24 cellular contexts compared by ENCODE assay signal in genomic region chr22:17612057-17612456, GRCh38. TPM values are rescaled to one million over a fixed set of nuclear protein-coding genes. Genes with fewer than 3 reads are reported as not detected.
DNase-seq lines count a peak whose midpoint lies in the region; ATAC-seq, FAIRE-seq and TF ChIP-seq lines count a peak whose summit lies in the region.
"Had no signal": no experiment of that assay in that cellular context is flagged by ENCODE, and none has a peak within 500 bp of the region (broad histone marks: within the 10 kb centered on the region; RNA-seq: fewer than 3 reads in every experiment).

No MANE protein-coding gene starts in this region.

- TF ChIP-seq POLR2A in GM12892 (IDR thresholded peaks at IDR 0.05; ENCODE audit: low read depth, low read length) (no peak), thyroid gland (IDR thresholded peaks at IDR 0.05) (no peak)

- peaks cover 2% of the 10 kb centered on the region for H3K36me3 Mint-ChIP-seq in activated naive CD4-positive, alpha-beta T cell treated with anti-CD3 and anti-CD28 coated beads, Interleukin-2, amount 50 U/mL, for 24 hours
- H3K36me3 Mint-ChIP-seq in activated naive CD4-positive, alpha-beta T cell treated with anti-CD3 and anti-CD28 coated beads, Interleukin-2, amount 50 U/mL, for 72 hours = no peaks in the 10 kb centered on the region
- H3K36me3 Mint-ChIP-seq: IgD-negative memory B cell had no signal

- H3K9me3 Mint-ChIP-seq in activated naive CD4-positive, alpha-beta T cell treated with anti-CD3 and anti-CD28 coated beads, Interleukin-2, amount 50 U/mL, for 24 hours = no peaks in the 10 kb centered on the region
- no peaks in the 10 kb centered on the region for H3K9me3 Mint-ChIP-seq in activated naive CD4-positive, alpha-beta T cell treated with anti-CD3 and anti-CD28 coated beads, Interleukin-2, amount 50 U/mL, for 72 hours
- H3K9me3 Mint-ChIP-seq: CD4-positive, CD25-positive, alpha-beta regulatory T cell; IgD-negative memory B cell had no signal

- 32 to 95% methylated on average over 3 of the region's 3 CpGs for WGBS in thyroid gland, 2 donors

- no peak for FAIRE-seq in GM12892 (lab: Jason Lieb, UNC)
- FAIRE-seq: H1, RCC 7860 had no signal

- no peaks in the 10 kb centered on the region for H3K27me3 ChIP-seq in adipocyte (replicated peaks; ENCODE audit: control insufficient read depth, insufficient read depth, low read length)
- H3K27me3 ChIP-seq in thyroid gland = no peaks in the 10 kb centered on the region
- H3K27me3 ChIP-seq: BLaER1, SJCRH30 had no signal

- DNase-seq in activated naive CD4-positive, alpha-beta T cell treated with anti-CD3 and anti-CD28 coated beads, Interleukin-2, amount 50 U/mL, for 72 hours (ENCODE audit: low spot score in 2 of 2) = no peak
- DNase-seq in adipocyte (ENCODE audit: low read depth) (peak; percentile 53), fibroblast of peridontal ligament (ENCODE audit: extremely low read depth) (peak; percentile 85), GM12892 (ENCODE audit: insufficient read length) (no peak), thyroid gland (no peak)
- DNase-seq: CD4-positive, CD25-positive, alpha-beta regulatory T cell; DMS153; HCEC 1CT; MM.1S; NCI-H2029; NCI-H446; NCI-H524 treated with DMSO at 0.1 percent for 48 hours; NCI-H774; SJCRH30 had no signal

- H3K9ac ChIP-seq in adipocyte (ENCODE audit: low read length) = no peak overlapping the region
- H3K9ac ChIP-seq: BLaER1, KMS-11 had no signal

- no peak overlapping the region for H3K27ac ChIP-seq in thyroid gland
- H3K27ac ChIP-seq: 22Rv1, BLaER1, KMS-11, SJCRH30 had no signal

- no peak overlapping the region for H3K4me3 ChIP-seq in adipocyte (ENCODE audit: low read length)
- no peak overlapping the region for H3K4me3 ChIP-seq in thyroid gland (replicated peaks in 1 of 3)
- H3K4me3 ChIP-seq: BLaER1, SJCRH30 had no signal

- H3K9me3 ChIP-seq in adipocyte (ENCODE audit: control insufficient read depth, low read length) (no peaks in the 10 kb centered on the region), thyroid gland (no peaks in the 10 kb centered on the region)
- H3K9me3 ChIP-seq: BLaER1, SJCRH30 had no signal

- H3K27ac Mint-ChIP-seq in activated naive CD4-positive, alpha-beta T cell treated with anti-CD3 and anti-CD28 coated beads, Interleukin-2, amount 50 U/mL, for 24 hours = peak overlapping the region; percentile 27
- H3K27ac Mint-ChIP-seq in activated naive CD4-positive, alpha-beta T cell treated with anti-CD3 and anti-CD28 coated beads, Interleukin-2, amount 50 U/mL, for 72 hours = peak overlapping the region in 1 of 2 donors; percentile 79
- H3K27ac Mint-ChIP-seq: CD4-positive, CD25-positive, alpha-beta regulatory T cell; IgD-negative memory B cell had no signal

- ATAC-seq in activated naive CD4-positive, alpha-beta T cell treated with anti-CD3 and anti-CD28 coated beads, Interleukin-2, amount 50 U/mL, for 72 hours = no peak
- ATAC-seq in HG02840 (IDR thresholded peaks at IDR 0.05; ENCODE audit: low FRiP score, unreplicated experiment) (no peak), HG03457 (IDR thresholded peaks at IDR 0.05; ENCODE audit: unreplicated experiment) (no peak)
- ATAC-seq: SK-N-SH treated with all-trans-retinoic acid at 6 μM for 48 hours had no signal

- H3K4me1 Mint-ChIP-seq in activated naive CD4-positive, alpha-beta T cell treated with anti-CD3 and anti-CD28 coated beads, Interleukin-2, amount 50 U/mL, for 24 hours = peaks cover 21% of the 10 kb centered on the region

- H3K36me3 ChIP-seq in adipocyte (ENCODE audit: control insufficient read depth, insufficient read depth, low read length, severe bottlenecking) (peaks cover 59% of the 10 kb centered on the region), thyroid gland (peaks cover 12 to 37% of the 10 kb centered on the region in 2 donors)

- no peaks in the 10 kb centered on the region for H3K27me3 Mint-ChIP-seq in activated naive CD4-positive, alpha-beta T cell treated with anti-CD3 and anti-CD28 coated beads, Interleukin-2, amount 50 U/mL, for 24 hours
- H3K27me3 Mint-ChIP-seq: CD4-positive, CD25-positive, alpha-beta regulatory T cell; IgD-negative memory B cell had no signal

- H3K4me3 Mint-ChIP-seq in activated naive CD4-positive, alpha-beta T cell treated with anti-CD3 and anti-CD28 coated beads, Interleukin-2, amount 50 U/mL, for 24 hours = no peak overlapping the region
- H3K4me3 Mint-ChIP-seq: CD4-positive, CD25-positive, alpha-beta regulatory T cell; IgD-negative memory B cell had no signal

- intact Hi-C loops in thyroid gland (cut with DNase I) = no loop called here

- no peak for TF ChIP-seq CTCF in thyroid gland (IDR thresholded peaks at IDR 0.05)

- peaks cover 4% of the 10 kb centered on the region for H3K4me1 ChIP-seq in adipocyte (ENCODE audit: control insufficient read depth, insufficient read depth, low read length)
- H3K4me1 ChIP-seq in thyroid gland = no peaks in the 10 kb centered on the region
- H3K4me1 ChIP-seq: BLaER1, SJCRH30 had no signal

RNA-seq across cellular contexts. Expression of gene ATP6V1E1, which starts 16.5 kb away (rescaled TPM):
- 100 to 1,000 TPM in 1 of 2 donors, 10 to 100 TPM in 1; 77.5 to 129 TPM for total RNA-seq in activated naive CD4-positive, alpha-beta T cell treated with anti-CD3 and anti-CD28 coated beads, Interleukin-2, amount 50 U/mL, for 72 hours
- 96.7 TPM for polyA plus RNA-seq in GM12892 (2012; ENCODE audit: missing spikeins)
- total RNA-seq in thyroid gland = 100 to 1,000 TPM in 3 of 4 donors, 10 to 100 TPM in 1; 88.6 to 132 (median 119) TPM

RNA-seq across cellular contexts. Expression of gene BCL2L13, which starts 26.5 kb away (rescaled TPM):
- total RNA-seq in activated naive CD4-positive, alpha-beta T cell treated with anti-CD3 and anti-CD28 coated beads, Interleukin-2, amount 50 U/mL, for 72 hours = 10 to 100 TPM; 22.3 to 34.5 TPM
- polyA plus RNA-seq in GM12892 (2012; ENCODE audit: missing spikeins) = 24.1 TPM
- 100 to 1,000 TPM in 1 of 4 donors, 10 to 100 TPM in 3; 46.0 to 103 (median 72.2) TPM for total RNA-seq in thyroid gland

RNA-seq across cellular contexts. Expression of gene SLC25A18, which starts 48.8 kb away (rescaled TPM):
- total RNA-seq in activated naive CD4-positive, alpha-beta T cell treated with anti-CD3 and anti-CD28 coated beads, Interleukin-2, amount 50 U/mL, for 72 hours = not detected
- 0.13 TPM for polyA plus RNA-seq in GM12892 (2012; ENCODE audit: missing spikeins)
- total RNA-seq in thyroid gland = 1 to 10 TPM in 2 of 4 donors, under 1 TPM in 2; 0.29 to 1.7 (median 0.84) TPM
- total RNA-seq: CD4-positive, CD25-positive, alpha-beta regulatory T cell had no signal
- polyA plus RNA-seq: IgD-negative memory B cell had no signal

Comparison
In these comparisons a context has a peak if more than half of its experiments do, and no peak if none do; other contexts are left out.
1. DNase-seq: peak in adipocyte (single experiment) and fibroblast of peridontal ligament (single experiment); none in activated naive CD4-positive, alpha-beta T cell treated with anti-CD3 and anti-CD28 coated beads, Interleukin-2, amount 50 U/mL, for 72 hours (0 of 2), GM12892 (single experiment) and thyroid gland (0 of 2).